1 cellular context compared by ENCODE assay signal in the genomic region with DNA sequence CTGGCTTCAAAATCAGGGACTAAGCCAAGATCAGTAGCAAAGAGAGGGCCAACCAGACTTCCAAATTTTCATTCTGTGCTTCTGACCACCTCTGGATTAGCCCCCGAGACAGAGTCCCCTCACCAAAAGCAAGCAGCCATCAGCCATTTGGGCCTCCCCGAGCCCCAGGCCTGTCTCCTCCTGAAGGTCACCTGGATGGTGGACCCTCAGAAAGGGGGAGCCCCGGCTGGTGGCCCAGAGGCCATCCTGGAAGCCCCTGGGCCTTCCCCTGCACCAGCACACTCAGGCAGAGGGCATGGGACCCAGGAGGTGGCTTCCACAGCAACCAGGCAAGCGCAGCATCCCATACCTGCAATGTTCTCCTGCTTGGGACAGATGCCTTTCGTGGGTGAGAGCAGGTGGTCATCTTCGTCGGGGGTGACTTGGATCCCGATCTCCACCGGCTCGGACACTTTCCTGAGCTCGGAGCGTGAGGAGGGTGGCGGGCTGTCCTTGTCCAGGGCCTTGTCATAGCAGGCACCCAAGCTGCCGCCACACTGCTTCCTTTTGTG.
TF ChIP-seq lines count a peak whose summit lies in the region.

No MANE protein-coding gene starts in this region.

TF ChIP-seq in HEK293, 187 proteins besides CTCF, POLR2A, EP300 and RAD21 (continued from another document):
- TF ChIP-seq, protein P1, sequence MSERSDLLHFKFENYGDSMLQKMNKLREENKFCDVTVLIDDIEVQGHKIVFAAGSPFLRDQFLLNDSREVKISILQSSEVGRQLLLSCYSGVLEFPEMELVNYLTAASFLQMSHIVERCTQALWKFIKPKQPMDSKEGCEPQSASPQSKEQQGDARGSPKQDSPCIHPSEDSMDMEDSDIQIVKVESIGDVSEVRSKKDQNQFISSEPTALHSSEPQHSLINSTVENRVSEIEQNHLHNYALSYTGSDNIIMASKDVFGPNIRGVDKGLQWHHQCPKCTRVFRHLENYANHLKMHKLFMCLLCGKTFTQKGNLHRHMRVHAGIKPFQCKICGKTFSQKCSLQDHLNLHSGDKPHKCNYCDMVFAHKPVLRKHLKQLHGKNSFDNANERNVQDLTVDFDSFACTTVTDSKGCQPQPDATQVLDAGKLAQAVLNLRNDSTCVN (tag by site-specific recombination; optimal IDR thresholded peaks at IDR 0.05): no peak
